Comparison of ENCODE assay signal across 8 cellular contexts in the genomic region with DNA sequence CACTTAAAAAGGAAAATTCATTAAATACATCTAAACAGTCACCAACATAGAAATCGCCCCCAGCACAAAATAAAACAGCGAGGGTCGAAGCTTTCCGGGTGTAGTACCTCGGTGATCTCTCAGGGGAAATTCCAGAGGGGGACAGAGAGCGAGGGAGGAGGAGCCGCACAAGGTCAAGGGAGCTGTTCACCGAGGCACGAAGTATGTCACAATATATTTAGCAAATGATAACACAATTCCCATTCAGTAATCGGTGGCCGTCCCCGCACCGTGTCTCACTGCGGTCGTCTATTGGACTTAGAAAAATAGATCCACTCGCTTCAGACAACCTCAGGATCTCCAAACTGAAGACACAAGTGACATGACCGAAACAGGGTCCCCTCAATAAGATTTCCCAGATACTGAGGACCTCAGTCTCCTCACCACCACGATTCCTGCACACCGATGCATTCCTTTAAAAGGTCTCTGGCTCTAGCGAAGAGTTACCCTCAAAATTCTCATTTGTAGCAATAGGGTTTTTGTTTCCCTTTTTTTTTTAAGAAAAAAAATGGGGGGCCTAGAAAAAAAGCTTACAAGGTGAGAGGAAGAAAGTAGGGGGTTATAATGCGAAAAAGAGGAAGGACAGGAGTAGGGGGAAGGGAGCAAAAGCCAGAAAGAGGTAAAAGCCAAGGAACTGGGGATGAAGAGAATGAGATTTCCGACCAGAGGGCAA. TPM values are rescaled to one million over a fixed set of nuclear protein-coding genes. Genes with fewer than 3 reads are reported as not detected.
DNase-seq lines count a peak whose midpoint lies in the region; ATAC-seq and TF ChIP-seq lines count a peak whose summit lies in the region.

No MANE protein-coding gene starts in this region.

- no peak for TF ChIP-seq CTCF in lower lobe of right lung (IDR thresholded peaks at IDR 0.05)
- no peak for TF ChIP-seq CTCF in thoracic aorta (IDR thresholded peaks at IDR 0.05)

- H3K4me3 ChIP-seq in HAP-1 (peak overlapping the region; percentile 50), duodenal mucosa (ENCODE audit: low read depth in 1 of 2, low read length in 2 of 2) (peak overlapping the region; percentile 89 to 91), lower lobe of right lung (peak overlapping the region; percentile 70), thoracic aorta (peak overlapping the region; percentile 90)

- no peaks in the 10 kb centered on the region for H3K9me3 ChIP-seq in HAP-1
- no peaks in the 10 kb centered on the region for H3K9me3 ChIP-seq in duodenal mucosa (ENCODE audit: control insufficient read depth in 1 of 2, low read length in 2 of 2)
- H3K9me3 ChIP-seq in lower lobe of right lung = no peaks in the 10 kb centered on the region
- H3K9me3 ChIP-seq in thoracic aorta = no peaks in the 10 kb centered on the region

- H3K27ac ChIP-seq in duodenal mucosa (ENCODE audit: low read depth, low read length) (no peak overlapping the region), lower lobe of right lung (peak overlapping the region; percentile 89), thoracic aorta (peak overlapping the region in 1 of 2 donors; percentile 27)

- in situ Hi-C loops in HAP-1 (cut with MboI; ENCODE audit: low sequenced_read_pairs) = loop anchor here (10.0 kb wide), 1 partner anchor 125 kb away; no protein-coding TSS in a partner anchor

- H3K4me1 ChIP-seq in HAP-1 (peaks cover 11% of the 10 kb centered on the region), duodenal mucosa (ENCODE audit: control insufficient read depth in 1 of 2, insufficient read depth in 2 of 2, low read length in 2 of 2) (peaks cover 22 to 23% of the 10 kb centered on the region in 2 donors), lower lobe of right lung (peaks cover 25% of the 10 kb centered on the region), thoracic aorta (ENCODE audit: control insufficient read depth in 1 of 2, low read depth in 2 of 2) (peaks cover 10 to 16% of the 10 kb centered on the region in 2 donors)

- DNase-seq in Ammon's horn (ENCODE audit: low spot score) (peak; percentile 64), HAP-1 (ENCODE audit: low spot score in 2 of 2) (peak; percentile 71 to 75), RKO (ENCODE audit: low spot score) (peak; percentile 72), lower lobe of right lung (no peak), thoracic aorta (ENCODE audit: low spot score) (no peak), MV-4-11 (lab: John Stamatoyannopoulos, UW) (no peak)
- DNase-seq in stimulated activated CD4-positive, alpha-beta T cell treated with anti-CD3 and anti-CD28 coated beads, Interleukin-2, amount 100 ng/mL, for 48 hours = no peak

- intact Hi-C loops in lower lobe of right lung (cut with DNase I) = no loop called here

- peaks cover 6% of the 10 kb centered on the region for H3K36me3 ChIP-seq in HAP-1 (replicated peaks)
- no peaks in the 10 kb centered on the region for H3K36me3 ChIP-seq in duodenal mucosa (ENCODE audit: control insufficient read depth in 1 of 2, insufficient read depth in 2 of 2, low read length in 2 of 2)
- H3K36me3 ChIP-seq in lower lobe of right lung = no peaks in the 10 kb centered on the region
- no peaks in the 10 kb centered on the region for H3K36me3 ChIP-seq in thoracic aorta

- no peaks in the 10 kb centered on the region for H3K27me3 ChIP-seq in HAP-1 (ENCODE audit: low read depth)
- no peaks in the 10 kb centered on the region for H3K27me3 ChIP-seq in duodenal mucosa (ENCODE audit: control insufficient read depth in 1 of 2, insufficient read depth in 2 of 2, low read length in 2 of 2)
- H3K27me3 ChIP-seq in lower lobe of right lung (ENCODE audit: low read depth) = no peaks in the 10 kb centered on the region
- H3K27me3 ChIP-seq in thoracic aorta (replicated peaks; ENCODE audit: insufficient read depth) = no peaks in the 10 kb centered on the region

- H3K9ac ChIP-seq in duodenal mucosa (ENCODE audit: low read depth in 1 of 2, low read length in 2 of 2) = peak overlapping the region; percentile 52 to 69

- ATAC-seq in lower lobe of right lung (no peak), thoracic aorta (ENCODE audit: insufficient number of reproducible peaks, low FRiP score, low read depth) (no peak)

RNA-seq across cellular contexts. Expression of a gene that starts 1.1 kb away (rescaled TPM):
- total RNA-seq in lower lobe of right lung (34.9 TPM), thoracic aorta (10 to 100 TPM; 32.5 to 48.0 TPM)

Comparison
In these comparisons a context has a peak if more than half of its experiments do, and no peak if none do; other contexts are left out.
1. DNase-seq: peak in Ammon's horn (single experiment), HAP-1 (2 of 2) and RKO (single experiment); none in lower lobe of right lung (single experiment), thoracic aorta (single experiment), MV-4-11 (single experiment) and stimulated activated CD4-positive, alpha-beta T cell treated with anti-CD3 and anti-CD28 coated beads, Interleukin-2, amount 100 ng/mL, for 48 hours (0 of 2).
2. Peak in every context shown above with its lines, with median percentiles within 50 percentile points of each other: H3K4me3 ChIP-seq.